Comparison of ENCODE assay signal across 17 cellular contexts in the genomic region with DNA sequence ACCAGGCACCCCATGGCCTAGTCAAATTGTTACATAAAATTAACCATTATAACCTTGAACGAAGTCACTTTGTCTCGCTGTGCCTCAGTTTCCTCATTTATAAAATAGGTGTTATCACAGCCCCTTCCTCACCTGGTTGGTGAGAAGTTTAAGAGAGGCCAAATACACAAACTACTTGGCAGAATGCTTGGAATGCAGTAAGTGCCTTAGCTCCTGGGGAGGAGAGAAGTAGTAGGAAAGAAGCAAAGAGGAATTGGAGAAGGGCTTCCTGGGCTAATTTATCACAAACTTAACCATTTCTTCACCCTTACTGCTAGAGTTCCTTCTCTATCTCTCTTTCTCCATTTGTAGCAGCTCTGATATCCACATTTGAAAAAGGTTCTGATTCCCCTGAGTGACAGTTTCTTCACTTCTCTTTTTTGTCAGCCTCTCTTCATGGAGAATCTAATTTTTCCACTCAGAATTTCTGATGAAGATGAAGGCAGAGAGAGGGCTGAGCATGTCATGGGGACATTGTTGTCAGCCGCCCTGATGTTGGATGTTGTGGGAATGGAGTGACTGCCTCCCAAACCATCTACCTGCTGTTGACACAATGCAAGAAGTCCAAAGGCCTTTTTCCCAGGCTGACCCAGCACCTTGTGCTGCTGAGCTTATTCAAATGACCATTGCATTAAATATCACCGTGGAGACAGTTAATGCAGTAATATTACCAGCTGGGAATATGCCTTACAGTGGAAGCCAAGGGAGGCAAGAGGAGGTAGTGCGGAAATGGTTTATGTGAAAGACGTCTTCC.
"Had no signal": no experiment of that assay in that cellular context is flagged by ENCODE, and none has a peak within 500 bp of the region (broad histone marks: within the 10 kb centered on the region; RNA-seq: fewer than 3 reads in every experiment).

No MANE protein-coding gene starts in this region.

- H3K9me3 ChIP-seq: MG63 had no signal

- H3K36me3 ChIP-seq: MG63 had no signal

- H3K4me2 ChIP-seq: PC-9 had no signal

- H2AFZ ChIP-seq: PC-9 had no signal

- ATAC-seq: activated CD8-positive, alpha-beta memory T cell treated with anti-CD3 and anti-CD28 coated beads, Interleukin-2, amount 10 ng/mL, durations not matched to agents 7 days and 5 days; activated T-cell treated with anti-CD3 and anti-CD28 coated beads, Interleukin-2, amount 50 U/mL, for 4 hours had no signal

- FAIRE-seq: astrocyte had no signal

- DNase-seq: activated B cell treated with CpG ODN at 0.5 μM for 24 hours; activated CD4-positive, alpha-beta T cell treated with anti-CD3 and anti-CD28 coated beads for 1 hour; activated CD4-positive, alpha-beta T cell treated with anti-CD3 and anti-CD28 coated beads, Interleukin-2, amount 10 ng/mL, durations not matched to agents 24 days and 14 days; activated CD4-positive, alpha-beta T cell treated with anti-CD3 and anti-CD28 coated beads, Interleukin-2, amount 50 U/mL, for 48 hours; activated CD8-positive, alpha-beta memory T cell treated with anti-CD3 and anti-CD28 coated beads, Interleukin-2, amount 10 ng/mL, durations not matched to agents 7 days and 5 days; activated effector memory CD4-positive, alpha-beta T cell treated with anti-CD3 and anti-CD28 coated beads, Interleukin-2, amount 50 U/mL, for 16 hours; activated naive CD4-positive, alpha-beta T cell treated with anti-CD3 and anti-CD28 coated beads for 36 hours; activated T-cell treated with anti-CD3 and anti-CD28 coated beads, Interleukin-2, amount 50 U/mL, for 4 hours; amygdala; MG63; MV-4-11; NCI-H2081 treated with DMSO at 0.1 percent for 48 hours; NCI-H2227 treated with DMSO at 0.1 percent for 48 hours; PC-9; SHP77 treated with DMSO at 0.1 percent for 48 hours; T-helper 9 cell had no signal

- H3K4me3 ChIP-seq: MG63, PC-9 had no signal

- H3K27ac ChIP-seq: PC-9 had no signal
